ENCODE assay signal across 23 cellular contexts in genomic region chr7:136173874-136174273, GRCh38.
"Had no signal": no experiment of that assay in that cellular context is flagged by ENCODE, and none has a peak within 500 bp of the region (broad histone marks: within the 10 kb centered on the region; RNA-seq: fewer than 3 reads in every experiment).

No MANE protein-coding gene starts in this region.

- H3K36me3 ChIP-seq: MG63, Peyer's patch, SJSA1 had no signal

- H3K27ac ChIP-seq: HL-60, PC-9, Peyer's patch, SJSA1 had no signal

- H3K36me3 Mint-ChIP-seq: IgD-negative memory B cell had no signal

- H3K9me3 ChIP-seq: MG63, Peyer's patch, SJSA1 had no signal

- H2AFZ ChIP-seq: PC-9 had no signal

- H3K4me3 Mint-ChIP-seq: IgD-negative memory B cell had no signal

- H3K4me2 ChIP-seq: PC-9 had no signal

- DNase-seq: MG63, NCI-H1092, NCI-H1105 treated with DMSO at 0.1 percent for 48 hours, NCI-H1417 treated with DMSO at 0.1 percent for 48 hours, NCI-H146, NCI-H1694 treated with DMSO at 0.1 percent for 48 hours, NCI-H2081, NCI-H2107, NCI-H2171, NCI-H226, NCI-H446, NCI-H510A, NCI-H524 treated with DMSO at 0.1 percent for 48 hours, NCI-H69, NCI-H774, PC-9, Peyer's patch, Right ventricle myocardium superior, SIG-M5 had no signal

- H3K27me3 ChIP-seq: MG63, Peyer's patch had no signal

- H3K4me1 ChIP-seq: Peyer's patch, SJSA1 had no signal

- H3K4me3 ChIP-seq: MG63, PC-9, Peyer's patch, SJSA1 had no signal

- FAIRE-seq: HTR-8/SVneo had no signal

- H3K27ac Mint-ChIP-seq: IgD-negative memory B cell had no signal
